ENCODE assay signal across 25 cellular contexts in the genomic region with DNA sequence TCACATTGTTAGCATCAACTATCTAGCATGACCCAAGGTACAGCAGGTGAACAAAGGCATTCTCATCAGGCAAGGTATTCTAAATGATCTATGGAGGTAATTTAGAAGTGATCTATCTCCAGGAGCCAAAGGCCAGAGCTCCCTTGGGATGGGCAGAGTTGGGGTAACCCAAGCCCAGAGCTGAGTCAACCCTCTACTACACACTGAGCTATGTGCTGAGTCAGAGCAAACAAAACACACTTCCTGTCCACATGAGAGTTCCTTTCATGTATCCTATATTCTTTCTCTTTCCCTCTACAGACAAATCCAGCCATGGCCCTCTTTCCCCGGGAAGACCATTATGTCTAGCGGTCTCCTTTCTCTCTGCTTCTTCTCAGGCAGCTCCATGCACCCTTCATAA.
DNase-seq lines count a peak whose midpoint lies in the region; ATAC-seq, FAIRE-seq and TF ChIP-seq lines count a peak whose summit lies in the region.
"Had no signal": no experiment of that assay in that cellular context is flagged by ENCODE, and none has a peak within 500 bp of the region (broad histone marks: within the 10 kb centered on the region; RNA-seq: fewer than 3 reads in every experiment).

No MANE protein-coding gene starts in this region.

- 80 to 81% methylated on average over 2 of the region's 2 CpGs for WGBS in upper lobe of left lung, 2 donors

- H3K27ac ChIP-seq in kidney (ENCODE audit: low read depth in 2 of 2, low read length in 2 of 2) = no peak overlapping the region
- no peak overlapping the region for H3K27ac ChIP-seq in upper lobe of left lung
- H3K27ac ChIP-seq: BLaER1, brain microvascular endothelial cell, colonic mucosa, GM23248, left lung, pancreas, testis had no signal

- H3K9me3 ChIP-seq in kidney (ENCODE audit: control insufficient read depth in 1 of 2, low read length in 2 of 2) (no peaks in the 10 kb centered on the region), upper lobe of left lung (no peaks in the 10 kb centered on the region)
- H3K9me3 ChIP-seq: BLaER1, colonic mucosa, left lung, pancreas, testis had no signal

- H3K4me1 ChIP-seq in kidney (ENCODE audit: control insufficient read depth in 1 of 2, insufficient read depth in 1 of 2, low read depth in 1 of 2, low read length in 2 of 2) = no peaks in the 10 kb centered on the region
- H3K4me1 ChIP-seq in upper lobe of left lung = no peaks in the 10 kb centered on the region
- H3K4me1 ChIP-seq: BLaER1, colonic mucosa, left lung, pancreas had no signal

- no peak overlapping the region for H3K27ac Mint-ChIP-seq in activated naive CD4-positive, alpha-beta T cell treated with anti-CD3 and anti-CD28 coated beads, Interleukin-2, amount 50 U/mL, for 72 hours
- H3K27ac Mint-ChIP-seq: mesothelial cell of epicardium, nephron had no signal

- TF ChIP-seq CTCF in kidney (IDR thresholded peaks at IDR 0.05; ENCODE audit: borderline replicate concordance, extremely low read depth, insufficient read depth) (no peak), upper lobe of left lung (IDR thresholded peaks at IDR 0.05) (no peak)

- no peak for FAIRE-seq in kidney (lab: Jason Lieb, UNC)
- FAIRE-seq: A204.1, pancreas had no signal

- no peaks in the 10 kb centered on the region for H3K36me3 ChIP-seq in kidney (ENCODE audit: control insufficient read depth in 1 of 2, insufficient read depth in 2 of 2, low read length in 2 of 2)
- H3K36me3 ChIP-seq in upper lobe of left lung = no peaks in the 10 kb centered on the region
- H3K36me3 ChIP-seq: BLaER1, brain microvascular endothelial cell, colonic mucosa, left lung, pancreas had no signal

- TF ChIP-seq EP300 in upper lobe of left lung (IDR thresholded peaks at IDR 0.05) = no peak

- DNase-seq in activated naive CD4-positive, alpha-beta T cell treated with anti-CD3 and anti-CD28 coated beads, Interleukin-2, amount 50 U/mL, for 72 hours (ENCODE audit: low spot score in 2 of 2) = no peak
- no peak for DNase-seq in activated naive CD4-positive, alpha-beta T cell treated with anti-CD3 and anti-CD28 coated beads, Interleukin-2, amount 50 U/mL, for 16 hours
- DNase-seq in HCEC 1CT (peak; percentile 13), RKO (ENCODE audit: low spot score) (peak; percentile 53), glomerular visceral epithelial cell (ENCODE audit: extremely low spot score) (peak; percentile 11), kidney (no peak), upper lobe of left lung (no peak)
- DNase-seq: activated CD4-positive, alpha-beta T cell treated with anti-CD3 and anti-CD28 coated beads for 48 hours; activated effector memory CD4-positive, alpha-beta T cell treated with Interleukin-2 at 50 U/mL for 16 hours; brain microvascular endothelial cell; Calu3; colonic mucosa; GF-D8; GM23248; left lung; NCI-H146; NCI-H526 treated with DMSO at 0.1 percent for 48 hours; pancreas; testis had no signal

- H3K4me3 ChIP-seq in kidney (ENCODE audit: low read length in 2 of 2) (no peak overlapping the region), upper lobe of left lung (no peak overlapping the region)
- H3K4me3 ChIP-seq: BLaER1, colonic mucosa, GM23248, left lung, pancreas, testis had no signal

- no peaks in the 10 kb centered on the region for H3K9me3 Mint-ChIP-seq in activated naive CD4-positive, alpha-beta T cell treated with anti-CD3 and anti-CD28 coated beads, Interleukin-2, amount 50 U/mL, for 72 hours
- H3K9me3 Mint-ChIP-seq: mesothelial cell of epicardium, nephron had no signal

- intact Hi-C loops in kidney (cut with DNase I) = no loop called here

- H3K9ac ChIP-seq in kidney (ENCODE audit: low read length in 2 of 2) = no peak overlapping the region
- H3K9ac ChIP-seq: BLaER1, GM23248 had no signal

- no peaks in the 10 kb centered on the region for H3K27me3 ChIP-seq in upper lobe of left lung
- H3K27me3 ChIP-seq: BLaER1, brain microvascular endothelial cell, colonic mucosa, left lung, pancreas, testis had no signal

- peak; percentile 41 to 53 for ATAC-seq in activated naive CD4-positive, alpha-beta T cell treated with anti-CD3 and anti-CD28 coated beads, Interleukin-2, amount 50 U/mL, for 72 hours
- ATAC-seq in upper lobe of left lung (ENCODE audit: low FRiP score in 2 of 2) (no peak), HG02642 (IDR thresholded peaks at IDR 0.05; ENCODE audit: poor library complexity, unreplicated experiment) (no peak)
- ATAC-seq: left lung, pancreas, sciatic nerve had no signal

- H3K36me3 Mint-ChIP-seq in activated naive CD4-positive, alpha-beta T cell treated with anti-CD3 and anti-CD28 coated beads, Interleukin-2, amount 50 U/mL, for 72 hours = no peaks in the 10 kb centered on the region
- H3K36me3 Mint-ChIP-seq: mesothelial cell of epicardium had no signal

- no peak for TF ChIP-seq POLR2A in upper lobe of left lung (IDR thresholded peaks at IDR 0.05)

Comparison
In these comparisons a context has a peak if more than half of its experiments do, and no peak if none do; other contexts are left out.
1. ATAC-seq: peak in activated naive CD4-positive, alpha-beta T cell treated with anti-CD3 and anti-CD28 coated beads, Interleukin-2, amount 50 U/mL, for 72 hours (2 of 2); none in upper lobe of left lung (0 of 2) and HG02642 (single experiment).
2. DNase-seq: peak in HCEC 1CT (single experiment), RKO (single experiment) and glomerular visceral epithelial cell (single experiment); none in activated naive CD4-positive, alpha-beta T cell treated with anti-CD3 and anti-CD28 coated beads, Interleukin-2, amount 50 U/mL, for 72 hours (0 of 2), activated naive CD4-positive, alpha-beta T cell treated with anti-CD3 and anti-CD28 coated beads, Interleukin-2, amount 50 U/mL, for 16 hours (single experiment), kidney (single experiment) and upper lobe of left lung (0 of 2).